9 cellular contexts compared by ENCODE assay signal in genomic region chr19:14474827-14475226, GRCh38. TPM values are rescaled to one million over a fixed set of nuclear protein-coding genes. Genes with fewer than 3 reads are reported as not detected.
A peak's percentile ranks its signal among the peaks of the same experiment; 100 is the strongest.
DNase-seq lines count a peak whose midpoint lies in the region; ATAC-seq and TF ChIP-seq lines count a peak whose summit lies in the region.
"Had no signal": no experiment of that assay in that cellular context is flagged by ENCODE, and none has a peak within 500 bp of the region (broad histone marks: within the 10 kb centered on the region; RNA-seq: fewer than 3 reads in every experiment).

No MANE protein-coding gene starts in this region.

- H3K9me3 ChIP-seq in RWPE2 (ENCODE audit: severe bottlenecking): no peaks in the 10 kb centered on the region
- H3K9me3 ChIP-seq in fibroblast of lung (ENCODE audit: control insufficient read depth, insufficient read depth, low read depth, low read length): no peaks in the 10 kb centered on the region
- H3K9me3 ChIP-seq in smooth muscle cell (replicated peaks; ENCODE audit: low read depth): no peaks in the 10 kb centered on the region

- no peaks in the 10 kb centered on the region for H3F3A ChIP-seq in smooth muscle cell (ENCODE audit: low read depth)

- H2AFZ ChIP-seq in fibroblast of lung (ENCODE audit: low read length) (no peak overlapping the region), smooth muscle cell (ENCODE audit: low read depth) (no peak overlapping the region)

- H3K9ac ChIP-seq in fibroblast of lung (ENCODE audit: insufficient read depth, low read length) (peak overlapping the region; percentile 46), smooth muscle cell (ENCODE audit: low read depth) (no peak overlapping the region)

- H3K27ac Mint-ChIP-seq in T-helper 2 cell treated with Interferon-gamma antibody and Interleukin-4, amounts not matched to agents 5 μg/mL and 100 μg/mL, for 36 hours: no peak overlapping the region
- H3K27ac Mint-ChIP-seq: activated naive CD4-positive, alpha-beta T cell treated with anti-CD3 and anti-CD28 coated beads for 36 hours had no signal

- peaks cover 26% of the 10 kb centered on the region for H3K36me3 ChIP-seq in RWPE2 (ENCODE audit: low read depth)
- H3K36me3 ChIP-seq in fibroblast of lung (ENCODE audit: control insufficient read depth, insufficient read depth, low read length): peaks cover 19% of the 10 kb centered on the region
- no peaks in the 10 kb centered on the region for H3K36me3 ChIP-seq in smooth muscle cell (ENCODE audit: low read depth)

- H4K20me1 ChIP-seq in fibroblast of lung (ENCODE audit: control insufficient read depth, extremely low read depth, insufficient read depth, low read length): no peaks in the 10 kb centered on the region
- peaks cover 20% of the 10 kb centered on the region for H4K20me1 ChIP-seq in smooth muscle cell (ENCODE audit: low read depth)

- H3K4me3 Mint-ChIP-seq in T-helper 2 cell treated with Interferon-gamma antibody and Interleukin-4, amounts not matched to agents 5 μg/mL and 100 μg/mL, for 36 hours: peak overlapping the region; percentile 46
- H3K4me3 Mint-ChIP-seq: activated naive CD4-positive, alpha-beta T cell treated with anti-CD3 and anti-CD28 coated beads for 36 hours had no signal

- H3K4me1 Mint-ChIP-seq in T-helper 2 cell treated with Interferon-gamma antibody and Interleukin-4, amounts not matched to agents 5 μg/mL and 100 μg/mL, for 36 hours (ENCODE audit: low read depth): peaks cover 21% of the 10 kb centered on the region

- H3K9me3 Mint-ChIP-seq in T-helper 2 cell treated with Interferon-gamma antibody and Interleukin-4, amounts not matched to agents 5 μg/mL and 100 μg/mL, for 36 hours: no peaks in the 10 kb centered on the region
- H3K9me3 Mint-ChIP-seq: activated naive CD4-positive, alpha-beta T cell treated with anti-CD3 and anti-CD28 coated beads for 36 hours had no signal

- no peak for DNase-seq in T-helper 2 cell treated with Interferon-gamma antibody and Interleukin-4, amounts not matched to agents 5 μg/mL and 100 μg/mL, for 36 hours (ENCODE audit: low spot score)
- DNase-seq in T-helper 2 cell: no peak
- DNase-seq in RWPE2 (ENCODE audit: low spot score): peak; percentile 59
- no peak for DNase-seq in fibroblast of lung (ENCODE audit: low read depth in 2 of 2)
- DNase-seq in smooth muscle cell (lab: John Stamatoyannopoulos, UW; ENCODE audit: unreplicated experiment): no peak
- no peak for DNase-seq in stimulated activated CD4-positive, alpha-beta T cell treated with anti-CD3 and anti-CD28 coated beads, Interleukin-15, amount 100 ng/mL, for 24 hours
- no peak for DNase-seq in NCI-H1436 treated with DMSO at 0.1 percent for 48 hours (lab: John Stamatoyannopoulos, UW)

- H3K27me3 Mint-ChIP-seq in T-helper 2 cell treated with Interferon-gamma antibody and Interleukin-4, amounts not matched to agents 5 μg/mL and 100 μg/mL, for 36 hours (ENCODE audit: low read depth): peaks cover 17% of the 10 kb centered on the region

- WGBS in smooth muscle cell (ENCODE audit: low lambda C conversion rate): 80% methylated on average over 12 of the region's 12 CpGs

- H3K4me1 ChIP-seq in RWPE2 (ENCODE audit: insufficient read depth, poor library complexity, severe bottlenecking) (peaks cover 16% of the 10 kb centered on the region), fibroblast of lung (ENCODE audit: control insufficient read depth, extremely low read depth, insufficient read depth, low read length) (peaks cover 17% of the 10 kb centered on the region), smooth muscle cell (ENCODE audit: low read depth) (peaks cover 12% of the 10 kb centered on the region)

- H3K36me3 Mint-ChIP-seq in T-helper 2 cell treated with Interferon-gamma antibody and Interleukin-4, amounts not matched to agents 5 μg/mL and 100 μg/mL, for 36 hours (ENCODE audit: low read depth): peaks cover 8% of the 10 kb centered on the region

- H3K4me2 ChIP-seq in fibroblast of lung (ENCODE audit: extremely low read depth, insufficient read depth, low read length): peak overlapping the region; percentile 86
- H3K4me2 ChIP-seq in smooth muscle cell: peak overlapping the region; percentile 81

- H3K4me3 ChIP-seq in RWPE2 (ENCODE audit: severe bottlenecking) (no peak overlapping the region), fibroblast of lung (replicated peaks in 1 of 4; ENCODE audit: control extremely low read depth in 1 of 4, insufficient read depth in 1 of 4, low read depth in 3 of 4, low read length in 4 of 4) (peak overlapping the region; percentile 37 to 55 (median 46)), smooth muscle cell (peak overlapping the region; percentile 23)

- H3K79me2 ChIP-seq in fibroblast of lung (ENCODE audit: control insufficient read depth, insufficient read depth, low read length) (no peaks in the 10 kb centered on the region), smooth muscle cell (ENCODE audit: low read depth) (no peaks in the 10 kb centered on the region)

- TF ChIP-seq CTCF in RWPE2 (IDR thresholded peaks at IDR 0.05; ENCODE audit: poor library complexity, severe bottlenecking) (no peak), fibroblast of lung (conservative IDR thresholded peaks at IDR 0.05 in 1 of 2, IDR thresholded peaks at IDR 0.05 in 1 of 2; ENCODE audit: low read depth in 1 of 2, low read length in 2 of 2) (no peak), smooth muscle cell (IDR thresholded peaks at IDR 0.05; ENCODE audit: borderline replicate concordance, insufficient read depth, poor library complexity, severe bottlenecking) (no peak)

- no peaks in the 10 kb centered on the region for H3K27me3 ChIP-seq in RWPE2 (ENCODE audit: insufficient read depth, poor library complexity, severe bottlenecking)
- H3K27me3 ChIP-seq in fibroblast of lung (ENCODE audit: control insufficient read depth, insufficient read depth, low read length): no peaks in the 10 kb centered on the region
- H3K27me3 ChIP-seq in smooth muscle cell (ENCODE audit: low read depth): no peaks in the 10 kb centered on the region

- ATAC-seq in RWPE2 (ENCODE audit: low read depth): no peak
- ATAC-seq in HG02973 (IDR thresholded peaks at IDR 0.05; ENCODE audit: unreplicated experiment): no peak

- peak overlapping the region; percentile 54 for H3K27ac ChIP-seq in RWPE2 (ENCODE audit: poor library complexity, severe bottlenecking)
- peak overlapping the region; percentile 44 for H3K27ac ChIP-seq in fibroblast of lung (ENCODE audit: insufficient read depth, low read length)
- no peak overlapping the region for H3K27ac ChIP-seq in smooth muscle cell (ENCODE audit: low read depth)

RNA-seq across cellular contexts. Expression of gene PTGER1, which starts 0.3 kb away (rescaled TPM):
- total RNA-seq in fibroblast of lung (9.7 and 18.7 TPM in 2 replicates), smooth muscle cell (0.27 TPM in 1 of 2 replicates, not detected in the other)
- polyA plus RNA-seq in fibroblast of lung (0.67 and 2.3 TPM in 2 replicates), smooth muscle cell (1.0 TPM in 1 of 2 replicates, not detected in the other)
- 5.2 and 9.9 TPM in 2 replicates for polyA plus RNA-seq in fibroblast of lung (2012)
- polyA minus RNA-seq in fibroblast of lung (ENCODE audit: low replicate concordance): 0.52 and 3.4 TPM in 2 replicates
- total RNA-seq: activated naive CD4-positive, alpha-beta T cell treated with anti-CD3 and anti-CD28 coated beads for 36 hours had no signal

RNA-seq across cellular contexts. Expression of gene GIPC1, which starts 21.1 kb away (rescaled TPM):
- 80.1 and 129 TPM in 2 replicates for total RNA-seq in fibroblast of lung
- 57.3 and 72.5 TPM in 2 replicates for polyA plus RNA-seq in fibroblast of lung
- polyA plus RNA-seq in fibroblast of lung (2012): 106 and 144 TPM in 2 replicates
- 45.0 and 58.4 TPM in 2 replicates for polyA minus RNA-seq in fibroblast of lung (ENCODE audit: low replicate concordance)
- 73.0 and 81.8 TPM in 2 replicates for total RNA-seq in smooth muscle cell
- 142 and 178 TPM in 2 replicates for polyA plus RNA-seq in smooth muscle cell

RNA-seq across cellular contexts. Expression of gene PKN1, which starts 41.7 kb away (rescaled TPM):
- 125 and 141 TPM in 2 replicates for total RNA-seq in fibroblast of lung
- 43.2 and 45.3 TPM in 2 replicates for polyA plus RNA-seq in fibroblast of lung
- polyA plus RNA-seq in fibroblast of lung (2012): 101 and 112 TPM in 2 replicates
- polyA minus RNA-seq in fibroblast of lung (ENCODE audit: low replicate concordance): 172 and 209 TPM in 2 replicates
- total RNA-seq in smooth muscle cell: 19.0 and 28.0 TPM in 2 replicates
- polyA plus RNA-seq in smooth muscle cell: 64.8 and 72.2 TPM in 2 replicates

RNA-seq across cellular contexts. Expression of gene DNAJB1, which starts 43.4 kb away (rescaled TPM):
- total RNA-seq in fibroblast of lung (77.3 and 87.7 TPM in 2 replicates), smooth muscle cell (96.1 and 114 TPM in 2 replicates)
- polyA plus RNA-seq in fibroblast of lung (87.3 and 148 TPM in 2 replicates), smooth muscle cell (152 and 175 TPM in 2 replicates)
- polyA plus RNA-seq in fibroblast of lung (2012): 69.4 and 112 TPM in 2 replicates
- 85.1 and 207 TPM in 2 replicates for polyA minus RNA-seq in fibroblast of lung (ENCODE audit: low replicate concordance)

RNA-seq across cellular contexts. Expression of gene TECR, which starts 54.6 kb away (rescaled TPM):
- total RNA-seq in fibroblast of lung: 20.5 and 34.0 TPM in 2 replicates
- 73.4 and 109 TPM in 2 replicates for polyA plus RNA-seq in fibroblast of lung
- 103 and 161 TPM in 2 replicates for polyA plus RNA-seq in fibroblast of lung (2012)
- polyA minus RNA-seq in fibroblast of lung (ENCODE audit: low replicate concordance): 344 and 409 TPM in 2 replicates
- 80.6 and 86.1 TPM in 2 replicates for total RNA-seq in smooth muscle cell
- polyA plus RNA-seq in smooth muscle cell: 216 and 252 TPM in 2 replicates
